8 cellular contexts compared by ENCODE assay signal in the genomic region with DNA sequence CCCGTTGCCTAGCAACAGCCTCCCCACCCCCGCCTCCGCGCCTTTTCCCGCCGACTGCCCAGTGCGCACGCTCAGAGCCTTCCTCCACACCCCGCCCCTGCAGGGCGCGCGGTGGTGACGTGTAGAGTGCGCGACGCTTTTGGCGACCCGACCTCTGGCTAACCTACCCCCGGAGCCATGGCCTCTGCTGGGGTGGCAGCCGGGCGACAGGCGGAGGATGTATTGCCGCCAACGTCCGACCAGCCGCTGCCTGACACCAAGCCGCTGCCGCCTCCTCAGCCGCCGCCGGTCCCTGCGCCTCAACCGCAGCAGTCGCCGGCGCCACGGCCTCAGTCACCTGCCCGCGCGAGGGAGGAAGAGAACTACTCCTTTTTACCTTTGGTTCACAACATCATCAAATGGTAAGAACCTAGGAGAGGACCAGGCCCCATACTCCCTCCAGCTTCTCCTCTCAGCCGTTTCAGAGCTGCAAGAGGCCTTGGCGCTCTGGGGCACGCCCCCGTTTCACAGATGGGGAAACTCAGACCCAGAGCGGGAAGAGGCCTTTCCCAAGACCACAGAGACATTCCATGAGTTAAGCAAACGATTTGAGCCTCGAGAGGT. TPM values are rescaled to one million over a fixed set of nuclear protein-coding genes. Genes with fewer than 3 reads are reported as not detected.
DNase-seq lines count a peak whose midpoint lies in the region; ATAC-seq and TF ChIP-seq lines count a peak whose summit lies in the region.

A gene with protein sequence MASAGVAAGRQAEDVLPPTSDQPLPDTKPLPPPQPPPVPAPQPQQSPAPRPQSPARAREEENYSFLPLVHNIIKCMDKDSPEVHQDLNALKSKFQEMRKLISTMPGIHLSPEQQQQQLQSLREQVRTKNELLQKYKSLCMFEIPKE (plus strand): TSS at position 136 of the 603 bp plus-strand sequence. CDS start 42 bp downstream, at position 178.

- H3K9ac ChIP-seq in skeletal muscle satellite cell (ENCODE audit: low read depth, low read length), result peak within 1 kb of the TSS; percentile 98

- H3K9me3 ChIP-seq in WERI-Rb-1 (ENCODE audit: severe bottlenecking) (no peaks in the 10 kb centered on the region), iPS-18c (ENCODE audit: control insufficient read depth, insufficient read depth, low read length) (no peaks in the 10 kb centered on the region), skeletal muscle satellite cell (replicated peaks; ENCODE audit: low read length) (no peaks in the 10 kb centered on the region)

- H3K27ac ChIP-seq in WERI-Rb-1, result peak within 1 kb of the TSS; percentile 89

- peaks cover 14% of the 10 kb centered on the region for H3K4me1 ChIP-seq in skeletal muscle satellite cell (ENCODE audit: control insufficient read depth, insufficient read depth, low read length)

- DNase-seq in NCI-H2171 treated with DMSO at 0.1 percent for 48 hours (lab: John Stamatoyannopoulos, UW) (peak; percentile 92), WERI-Rb-1 (peak; percentile 93), T47D (ENCODE audit: low read depth in 1 of 2, low spot score in 1 of 2) (peak; percentile 84 to 92)

- in situ Hi-C loops in T47D (cut with HindIII; ENCODE audit: low pct_unique_long_range_greater_than_20kb, low sequenced_read_pairs), result no loop called here

- TF ChIP-seq CTCF in WERI-Rb-1 (IDR thresholded peaks at IDR 0.05; ENCODE audit: low read depth, low read length), result no peak

- peak within 1 kb of the TSS; percentile 84 for H3K4me2 ChIP-seq in skeletal muscle satellite cell (ENCODE audit: low read length)

- ATAC-seq in GM18502 (IDR thresholded peaks at IDR 0.05; ENCODE audit: poor library complexity, unreplicated experiment), result peak; percentile 82
- peak; percentile 70 for ATAC-seq in HG03045 (IDR thresholded peaks at IDR 0.05; ENCODE audit: unreplicated experiment)
- ATAC-seq in HG03457 (IDR thresholded peaks at IDR 0.05; ENCODE audit: unreplicated experiment), result no peak

- H3K36me3 ChIP-seq in WERI-Rb-1 (peaks cover 31% of the 10 kb centered on the region), skeletal muscle satellite cell (ENCODE audit: insufficient read depth, low read length) (peaks cover 4% of the 10 kb centered on the region)

- H3K4me3 ChIP-seq in WERI-Rb-1 (ENCODE audit: low read depth, low read length), result peak within 1 kb of the TSS; percentile 77
- H3K4me3 ChIP-seq in iPS-18c (ENCODE audit: insufficient read depth, low read depth, low read length), result peak within 1 kb of the TSS; percentile 99
- H3K4me3 ChIP-seq in skeletal muscle satellite cell (ENCODE audit: low read length), result peak within 1 kb of the TSS; percentile 96

- H3K27me3 ChIP-seq in WERI-Rb-1 (ENCODE audit: insufficient read depth, low read depth, severe bottlenecking), result no peaks in the 10 kb centered on the region
- H3K27me3 ChIP-seq in skeletal muscle satellite cell (ENCODE audit: control insufficient read depth, insufficient read depth, low read length), result peaks cover 21% of the 10 kb centered on the region

RNA-seq across cellular contexts. Expression of the gene that starts here (rescaled TPM):
- total RNA-seq in skeletal muscle satellite cell (2012; rRNA removed), result 8.1 and 8.4 TPM in 2 replicates
